9 cellular contexts compared by ENCODE assay signal in the genomic region with DNA sequence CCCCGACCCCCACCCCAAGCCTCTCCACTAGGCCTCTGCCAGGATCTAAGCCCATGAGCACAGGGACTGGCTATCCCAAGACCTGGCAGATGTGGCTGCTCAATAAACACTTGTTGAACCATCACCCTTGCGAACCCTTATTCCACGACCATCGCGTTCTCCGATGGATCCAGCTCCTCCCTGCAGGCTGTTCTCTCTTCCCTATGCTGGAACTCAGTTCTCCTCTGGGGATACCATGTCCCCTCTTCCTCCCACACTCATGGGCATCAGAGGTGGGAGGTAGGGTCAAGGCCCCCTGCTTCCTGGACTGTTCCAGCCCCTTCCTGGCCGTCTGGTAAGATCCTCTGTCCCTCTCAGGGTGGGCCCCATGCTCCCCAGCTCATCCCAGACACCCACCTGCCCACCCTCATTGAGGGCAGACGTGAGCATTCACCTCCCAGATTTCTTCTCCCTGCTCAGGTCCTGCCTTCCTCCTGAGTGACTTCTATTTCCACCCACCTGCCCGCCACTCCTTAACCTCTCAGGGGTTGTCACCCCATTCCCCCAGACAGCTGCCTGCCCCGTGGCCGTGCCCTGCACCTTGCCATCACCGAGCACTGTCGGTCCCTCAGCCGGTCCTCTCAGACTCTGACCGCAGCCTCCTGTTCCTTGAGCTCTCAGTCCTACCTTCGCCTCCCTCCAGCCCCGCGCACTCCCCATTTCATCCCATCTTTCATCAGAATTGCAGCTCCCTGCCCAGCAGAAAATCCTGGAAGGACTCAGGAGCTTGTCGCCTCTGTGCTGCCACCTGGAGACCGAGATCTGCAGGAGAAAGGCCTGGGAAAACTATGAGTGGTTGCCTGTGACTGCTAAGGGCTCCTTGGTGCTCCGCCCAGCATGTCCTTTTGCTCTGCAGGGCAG. TPM values are rescaled to one million over a fixed set of nuclear protein-coding genes. Genes with fewer than 3 reads are reported as not detected.
A peak's percentile ranks its signal among the peaks of the same experiment; 100 is the strongest.
DNase-seq lines count a peak whose midpoint lies in the region; ATAC-seq and TF ChIP-seq lines count a peak whose summit lies in the region.
"Had no signal": no experiment of that assay in that cellular context is flagged by ENCODE, and none has a peak within 500 bp of the region (broad histone marks: within the 10 kb centered on the region; RNA-seq: fewer than 3 reads in every experiment).

No MANE protein-coding gene starts in this region.

- peaks cover 2% of the 10 kb centered on the region for H4K20me1 ChIP-seq in DND-41 (ENCODE audit: insufficient read depth, low read length)

- TF ChIP-seq EP300 in Ishikawa (IDR thresholded peaks at IDR 0.05; ENCODE audit: borderline replicate concordance) (no peak), suprapubic skin (IDR thresholded peaks at IDR 0.05) (no peak)

- no peaks in the 10 kb centered on the region for H3K4me1 ChIP-seq in DND-41 (ENCODE audit: insufficient read depth, low read length)
- H3K4me1 ChIP-seq in iPS DF 6.9 (ENCODE audit: control insufficient read depth, insufficient read depth, low read length) = peaks cover 5% of the 10 kb centered on the region; the same call in 1 of the 2 replicates
- peaks cover 32% of the 10 kb centered on the region for H3K4me1 ChIP-seq in suprapubic skin

- no peaks in the 10 kb centered on the region for H3K79me2 ChIP-seq in DND-41 (ENCODE audit: insufficient read depth, low read length)

- TF ChIP-seq CTCF in DND-41 (IDR thresholded peaks at IDR 0.05; ENCODE audit: borderline replicate concordance, extremely low read depth, low read length, poor library complexity, severe bottlenecking) (peak; percentile 46), suprapubic skin (IDR thresholded peaks at IDR 0.05) (peak in 1 of 2 donors; percentile 47)

- H3K9ac ChIP-seq in DND-41 (ENCODE audit: low read depth, low read length) = no peak overlapping the region

- no CpG with 5 or more reads among the region's 21 CpGs for WGBS in iPS DF 6.9 (ENCODE audit: insufficient coverage, insufficient read length)
- WGBS in suprapubic skin = 83% methylated on average over 21 of the region's 21 CpGs

- no peak overlapping the region for H3K27ac ChIP-seq in DND-41 (ENCODE audit: low read length)
- no peak overlapping the region for H3K27ac ChIP-seq in iPS DF 6.9 (ENCODE audit: low read length)
- no peak overlapping the region for H3K27ac ChIP-seq in suprapubic skin

- H3K9me3 ChIP-seq in DND-41 (ENCODE audit: insufficient read depth, low read length, severe bottlenecking) (no peaks in the 10 kb centered on the region), iPS DF 6.9 (ENCODE audit: control insufficient read depth, insufficient read depth, low read length) (no peaks in the 10 kb centered on the region), suprapubic skin (no peaks in the 10 kb centered on the region)

- H3K4me2 ChIP-seq in DND-41 (ENCODE audit: insufficient read depth, low read length) = no peak overlapping the region

- TF ChIP-seq RAD21 in Ishikawa (IDR thresholded peaks at IDR 0.05; ENCODE audit: low read depth) = peak; percentile 61

- H3K27me3 ChIP-seq in DND-41 (ENCODE audit: insufficient read depth, low read length, poor library complexity) = no peaks in the 10 kb centered on the region
- H3K27me3 ChIP-seq in iPS DF 6.9 (ENCODE audit: control insufficient read depth, insufficient read depth, low read length) = no peaks in the 10 kb centered on the region
- no peaks in the 10 kb centered on the region for H3K27me3 ChIP-seq in suprapubic skin

- TF ChIP-seq POLR2A in suprapubic skin (IDR thresholded peaks at IDR 0.05) = no peak

- peak; percentile 15 for DNase-seq in DND-41
- peak; percentile 59 for DNase-seq in amniotic epithelial cell (ENCODE audit: low read depth)
- DNase-seq in iPS DF 6.9 (ENCODE audit: low read depth, low spot score) = peak; percentile 58
- DNase-seq in suprapubic skin (ENCODE audit: low spot score in 2 of 2) = peak; percentile 56 to 77
- no peak for DNase-seq in stimulated activated CD4-positive, alpha-beta T cell treated with anti-CD3 and anti-CD28 coated beads, Interleukin-12 subunit alpha, Interleukin-12 subunit beta, amount 100 ng/mL, for 4 hours

- H3K4me3 ChIP-seq in DND-41 (ENCODE audit: low read depth in 1 of 2, low read length in 2 of 2) (no peak overlapping the region), iPS DF 6.9 (ENCODE audit: low read length) (no peak overlapping the region), suprapubic skin (no peak overlapping the region)

- H3K36me3 ChIP-seq in DND-41 (ENCODE audit: insufficient read depth, low read length) (peaks cover 46% of the 10 kb centered on the region), iPS DF 6.9 (ENCODE audit: control insufficient read depth, insufficient read depth, low read length) (peaks cover 8% of the 10 kb centered on the region), suprapubic skin (peaks cover 63% of the 10 kb centered on the region)

- ATAC-seq in DND-41 (ENCODE audit: insufficient read depth, low read depth) = 0 out of 3 replicates have a peak, but pooled peaks have one; percentile 19
- no peak for ATAC-seq in HG03039 (IDR thresholded peaks at IDR 0.05; ENCODE audit: unreplicated experiment)
- no peak for ATAC-seq in HG02970 (IDR thresholded peaks at IDR 0.05; ENCODE audit: low FRiP score, unreplicated experiment)

- no peak overlapping the region for H2AFZ ChIP-seq in DND-41 (ENCODE audit: low read depth, low read length)

TF ChIP-seq in Ishikawa, 13 proteins besides CTCF, POLR2A, EP300 and RAD21:
- TF ChIP-seq TEAD4 (IDR thresholded peaks at IDR 0.05) = no peak
- no peak for TF ChIP-seq FOXM1 (IDR thresholded peaks at IDR 0.05; ENCODE audit: borderline replicate concordance, low read depth)
- TF ChIP-seq CEBPB (IDR thresholded peaks at IDR 0.05) = no peak
- TF ChIP-seq EGR1 (IDR thresholded peaks at IDR 0.05) = no peak
- TF ChIP-seq NFIC (IDR thresholded peaks at IDR 0.05) = no peak
- TF ChIP-seq TAF1 (IDR thresholded peaks at IDR 0.05; ENCODE audit: low read depth) = no peak

RNA-seq across cellular contexts. Expression of a gene that starts 42.0 kb away (rescaled TPM):
- total RNA-seq in suprapubic skin = 100 to 1,000 TPM in 1 of 4 donors, 10 to 100 TPM in 3; 59.2 to 111 (median 82.5) TPM

RNA-seq across cellular contexts. Expression of a gene that starts 44.4 kb away (rescaled TPM):
- 10 to 100 TPM in 3 of 4 donors, 1 to 10 TPM in 1; 9.7 to 25.3 (median 10.7) TPM for total RNA-seq in suprapubic skin

RNA-seq across cellular contexts. Expression of a gene that starts 45.8 kb away (rescaled TPM):
- total RNA-seq in suprapubic skin = 1 to 10 TPM in 2 of 4 donors, under 1 TPM in 2; 0.21 to 3.9 (median 1.7) TPM
- total RNA-seq: T-helper 2 cell treated with Interferon-gamma antibody and Interleukin-4, amounts not matched to agents 100 ng/mL and 5 ng/mL, for 36 hours had no signal
